Comparison of ENCODE assay signal across 1 cellular context in the genomic region with DNA sequence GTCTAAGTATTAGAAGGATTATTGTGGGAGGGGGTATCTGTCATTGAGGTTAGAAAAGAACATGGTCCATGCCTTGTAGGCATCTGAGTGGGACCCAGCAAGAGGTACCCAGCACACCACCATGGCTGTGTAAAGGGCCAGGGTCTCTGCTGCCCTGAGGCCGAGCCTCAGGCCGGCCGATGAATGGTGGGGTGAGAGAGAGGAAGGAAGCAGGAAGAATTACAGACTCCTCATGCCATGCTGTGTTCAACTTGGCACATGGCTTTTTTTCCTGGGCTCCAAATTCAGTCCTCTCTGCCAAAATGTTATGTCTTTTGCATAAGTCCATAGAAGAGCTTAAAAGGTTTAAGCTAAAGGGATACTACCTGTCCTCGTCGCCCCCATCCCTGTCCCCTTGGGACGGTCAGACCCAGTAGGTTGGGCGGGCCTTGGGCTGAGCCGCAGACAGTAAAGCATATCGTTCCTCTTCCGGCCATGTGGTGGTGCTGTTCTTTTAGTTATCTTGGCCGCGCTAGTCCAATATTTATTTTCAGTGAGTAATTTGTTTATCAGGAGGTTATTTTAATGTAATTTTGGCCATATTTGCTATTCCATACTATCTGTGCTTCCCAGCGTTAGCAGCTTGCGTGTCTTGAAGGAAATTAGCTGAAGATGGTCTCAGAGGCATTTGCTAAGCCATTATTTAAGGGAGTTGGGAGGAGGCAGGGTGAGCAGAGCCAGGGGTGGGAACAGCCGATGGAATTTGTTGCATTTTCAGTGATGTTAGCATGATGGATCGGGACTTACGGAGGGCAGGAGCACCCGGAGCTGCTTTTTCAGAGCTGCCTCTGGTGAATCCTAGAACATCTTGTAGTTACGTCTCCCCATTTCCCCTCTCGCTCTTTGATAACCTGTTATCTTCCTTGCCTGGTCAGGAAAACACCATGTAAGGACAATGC.
TF ChIP-seq lines count a peak whose summit lies in the region.

No MANE protein-coding gene starts in this region.

TF ChIP-seq in liver, 16 proteins besides CTCF, POLR2A, EP300 and RAD21 (continued from another document):
- TF ChIP-seq FOXA1 (IDR thresholded peaks at IDR 0.05), result no peak
- no peak for TF ChIP-seq HNF4G (IDR thresholded peaks at IDR 0.05)
- TF ChIP-seq NR2F2 (IDR thresholded peaks at IDR 0.05), result no peak
- no peak for TF ChIP-seq HNF4A (conservative IDR thresholded peaks at IDR 0.05)
- TF ChIP-seq, protein P1, sequence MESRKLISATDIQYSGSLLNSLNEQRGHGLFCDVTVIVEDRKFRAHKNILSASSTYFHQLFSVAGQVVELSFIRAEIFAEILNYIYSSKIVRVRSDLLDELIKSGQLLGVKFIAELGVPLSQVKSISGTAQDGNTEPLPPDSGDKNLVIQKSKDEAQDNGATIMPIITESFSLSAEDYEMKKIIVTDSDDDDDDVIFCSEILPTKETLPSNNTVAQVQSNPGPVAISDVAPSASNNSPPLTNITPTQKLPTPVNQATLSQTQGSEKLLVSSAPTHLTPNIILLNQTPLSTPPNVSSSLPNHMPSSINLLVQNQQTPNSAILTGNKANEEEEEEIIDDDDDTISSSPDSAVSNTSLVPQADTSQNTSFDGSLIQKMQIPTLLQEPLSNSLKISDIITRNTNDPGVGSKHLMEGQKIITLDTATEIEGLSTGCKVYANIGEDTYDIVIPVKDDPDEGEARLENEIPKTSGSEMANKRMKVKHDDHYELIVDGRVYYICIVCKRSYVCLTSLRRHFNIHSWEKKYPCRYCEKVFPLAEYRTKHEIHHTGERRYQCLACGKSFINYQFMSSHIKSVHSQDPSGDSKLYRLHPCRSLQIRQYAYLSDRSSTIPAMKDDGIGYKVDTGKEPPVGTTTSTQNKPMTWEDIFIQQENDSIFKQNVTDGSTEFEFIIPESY (IDR thresholded peaks at IDR 0.05), result no peak
